ENCODE assay signal across 9 cellular contexts in the genomic region with DNA sequence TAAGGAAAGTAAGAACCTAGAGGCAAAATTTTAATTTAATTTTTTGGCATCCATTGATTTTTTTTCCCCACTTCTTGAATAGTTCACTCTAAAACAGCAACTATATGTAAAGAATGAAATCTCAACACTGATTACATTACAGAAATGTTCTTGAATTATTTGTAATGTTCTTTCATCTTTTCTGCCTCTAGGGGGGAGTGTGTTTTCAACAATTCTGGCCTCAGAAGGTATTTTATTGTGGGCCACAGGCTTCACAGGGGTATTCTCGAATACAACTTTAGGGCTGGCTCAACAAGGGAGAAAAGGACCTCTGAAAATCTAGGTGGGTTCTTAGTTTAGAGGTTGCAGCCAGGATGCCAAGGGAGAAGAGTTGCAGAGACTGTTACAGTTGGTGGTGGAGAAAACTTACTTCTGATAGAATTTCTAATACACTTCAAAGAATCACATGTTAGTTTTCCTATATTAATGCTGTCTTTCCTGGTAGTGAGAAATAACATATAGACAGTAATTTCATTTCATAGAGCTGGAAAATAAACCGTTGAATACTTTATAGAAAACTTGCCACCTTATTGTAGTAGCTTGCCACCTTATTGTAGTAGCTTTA. TPM values are rescaled to one million over a fixed set of nuclear protein-coding genes. Genes with fewer than 3 reads are reported as not detected.
DNase-seq lines count a peak whose midpoint lies in the region; FAIRE-seq and TF ChIP-seq lines count a peak whose summit lies in the region.
"Had no signal": no experiment of that assay in that cellular context is flagged by ENCODE, and none has a peak within 500 bp of the region (broad histone marks: within the 10 kb centered on the region; RNA-seq: fewer than 3 reads in every experiment).

No MANE protein-coding gene starts in this region.

- no peak for TF ChIP-seq POLR2A in H54 (IDR thresholded peaks at IDR 0.05; ENCODE audit: low read depth, low read length)

- no peak overlapping the region for H3K4me2 ChIP-seq in DOHH2 (ENCODE audit: low read length)

- H3F3A ChIP-seq in DOHH2 (ENCODE audit: control insufficient read depth, insufficient read depth): no peaks in the 10 kb centered on the region

- in situ Hi-C loops in astrocyte of the spinal cord (cut with HindIII; ENCODE audit: low sequenced_read_pairs): no loop called here

- H3K79me2 ChIP-seq in DOHH2 (ENCODE audit: control insufficient read depth, low read length): no peaks in the 10 kb centered on the region

- no peak overlapping the region for H3K27ac ChIP-seq in DOHH2 (ENCODE audit: low read depth, low read length)

- no peaks in the 10 kb centered on the region for H3K36me3 Mint-ChIP-seq in activated CD4-positive, alpha-beta memory T cell treated with anti-CD3 and anti-CD28 coated beads for 36 hours

- intact Hi-C loops in activated CD4-positive, alpha-beta memory T cell treated with anti-CD3 and anti-CD28 coated beads for 36 hours (cut with micrococcal nuclease): loop anchor here (5.0 kb wide), 1 partner anchor 715 kb away; no protein-coding TSS in a partner anchor

- no peak overlapping the region for H3K4me3 ChIP-seq in DOHH2 (ENCODE audit: low read length)
- no peak overlapping the region for H3K4me3 ChIP-seq in astrocyte of the spinal cord (ENCODE audit: low read depth, low read length)

- no peak overlapping the region for H3K4me3 Mint-ChIP-seq in activated CD4-positive, alpha-beta memory T cell treated with anti-CD3 and anti-CD28 coated beads for 36 hours

- no peaks in the 10 kb centered on the region for H3K9me3 Mint-ChIP-seq in activated CD4-positive, alpha-beta memory T cell treated with anti-CD3 and anti-CD28 coated beads for 36 hours

- peaks cover 52% of the 10 kb centered on the region for H3K27me3 Mint-ChIP-seq in activated CD4-positive, alpha-beta memory T cell treated with anti-CD3 and anti-CD28 coated beads for 36 hours

- POLR2A ChIA-PET in activated CD4-positive, alpha-beta memory T cell treated with anti-CD3 and anti-CD28 coated beads for 36 hours (lab: Charles Lee): no interaction called here

- CTCF ChIA-PET in activated CD4-positive, alpha-beta memory T cell treated with anti-CD3 and anti-CD28 coated beads for 36 hours (lab: Charles Lee): no interaction called here

- no peaks in the 10 kb centered on the region for H4K20me1 ChIP-seq in DOHH2 (ENCODE audit: control insufficient read depth, insufficient read depth, low read depth, low read length)

- H3K4me1 ChIP-seq in DOHH2 (ENCODE audit: control insufficient read depth, low read length): no peaks in the 10 kb centered on the region

- no peak overlapping the region for H3K27ac Mint-ChIP-seq in activated CD4-positive, alpha-beta memory T cell treated with anti-CD3 and anti-CD28 coated beads for 36 hours

- peak; percentile 65 for TF ChIP-seq CTCF in DOHH2 (IDR thresholded peaks at IDR 0.05; ENCODE audit: low read depth, low read length, poor library complexity, severe bottlenecking)
- TF ChIP-seq CTCF in LNCAP (IDR thresholded peaks at IDR 0.05): peak; percentile 60
- TF ChIP-seq CTCF in astrocyte of the spinal cord (IDR thresholded peaks at IDR 0.05; ENCODE audit: low read depth, low read length): peak; percentile 53

- H3K27me3 ChIP-seq in DOHH2 (ENCODE audit: control insufficient read depth, low read length): no peaks in the 10 kb centered on the region

- H3K36me3 ChIP-seq in DOHH2 (ENCODE audit: control insufficient read depth, low read length): no peaks in the 10 kb centered on the region

- no peak for FAIRE-seq in H54 (lab: Jason Lieb, UNC)

- DNase-seq in astrocyte of the spinal cord (ENCODE audit: low read depth, low spot score) (peak; percentile 60), myocyte (ENCODE audit: low read depth) (peak; percentile 53), COLO668 (lab: John Stamatoyannopoulos, UW; ENCODE audit: unreplicated experiment) (no peak), H54 (ENCODE audit: insufficient read length, low spot score) (no peak)
- DNase-seq in activated CD4-positive, alpha-beta memory T cell treated with anti-CD3 and anti-CD28 coated beads for 36 hours: no peak
- no peak for DNase-seq in activated CD4-positive, CD25-positive, alpha-beta regulatory T cell (lab: John Stamatoyannopoulos, UW)
- DNase-seq: activated gamma-delta T cell had no signal

- H3K4me1 Mint-ChIP-seq in activated CD4-positive, alpha-beta memory T cell treated with anti-CD3 and anti-CD28 coated beads for 36 hours (ENCODE audit: low read depth): peaks cover 26% of the 10 kb centered on the region

- no peaks in the 10 kb centered on the region for H3K9me2 ChIP-seq in DOHH2 (replicated peaks; ENCODE audit: control insufficient read depth, low read length)

- H3K9me3 ChIP-seq in DOHH2 (ENCODE audit: control insufficient read depth, insufficient read depth, low read length): no peaks in the 10 kb centered on the region; the same call in 1 of the 2 replicates

RNA-seq across cellular contexts. Expression of a gene that starts 3.6 kb away (rescaled TPM):
- 1.0 and 1.1 TPM in 2 replicates for total RNA-seq in myocyte
- 23.1 TPM for polyA plus RNA-seq in myocyte (2012)
- under 1 TPM in 1 of 2 experiments, not detected in 1; 0.15 TPM for total RNA-seq in activated CD4-positive, alpha-beta memory T cell treated with anti-CD3 and anti-CD28 coated beads for 36 hours

Comparison
In these comparisons a context has a peak if more than half of its experiments do, and no peak if none do; other contexts are left out.
1. DNase-seq: peak in astrocyte of the spinal cord (single experiment) and myocyte (single experiment); none in COLO668 (single experiment), H54 (single experiment), activated CD4-positive, alpha-beta memory T cell treated with anti-CD3 and anti-CD28 coated beads for 36 hours (single experiment) and activated CD4-positive, CD25-positive, alpha-beta regulatory T cell (0 of 4).
2. Peak in every context shown above with its lines, with median percentiles within 50 percentile points of each other: CTCF ChIP-seq.